In genomic region chr16:5323284-5323683, GRCh38 we compare ENCODE assay signal across 13 cellular contexts.
"Had no signal": no experiment of that assay in that cellular context is flagged by ENCODE, and none has a peak within 500 bp of the region (broad histone marks: within the 10 kb centered on the region; RNA-seq: fewer than 3 reads in every experiment).

No MANE protein-coding gene starts in this region.

- H3K4me3 ChIP-seq: cardiac muscle cell, lower lobe of right lung, spleen, upper lobe of right lung had no signal

- H3K36me3 ChIP-seq: cardiac muscle cell, lower lobe of right lung, spleen, upper lobe of right lung, WERI-Rb-1 had no signal

- H3K27me3 ChIP-seq: cardiac muscle cell, spleen, upper lobe of right lung had no signal

- H3K9me3 ChIP-seq: lower lobe of right lung, upper lobe of right lung had no signal

- H3K4me1 ChIP-seq: lower lobe of right lung, spleen, upper lobe of right lung had no signal

- H3K27ac ChIP-seq: cardiac muscle cell, lower lobe of right lung, spleen, upper lobe of right lung, WERI-Rb-1 had no signal

- ATAC-seq: effector memory CD8-positive, alpha-beta T cell; lower lobe of right lung; natural killer cell; upper lobe of right lung had no signal

- DNase-seq: activated CD4-positive, alpha-beta T cell treated with anti-CD3 and anti-CD28 coated beads, Interleukin-2, amount 50 U/mL, for 4 hours; activated gamma-delta T cell; effector memory CD8-positive, alpha-beta T cell; left cardiac atrium; lower lobe of right lung; natural killer cell; retina; spleen; stimulated activated CD4-positive, alpha-beta T cell treated with anti-CD3 and anti-CD28 coated beads, Interleukin-4, amount 100 ng/mL, for 4 hours; stimulated activated naive CD4-positive, alpha-beta T cell; upper lobe of right lung; WERI-Rb-1 had no signal
